In genomic region chr1:40755052-40755451, GRCh38 we compare ENCODE assay signal across 18 cellular contexts. TPM values are rescaled to one million over a fixed set of nuclear protein-coding genes. Genes with fewer than 3 reads are reported as not detected.
DNase-seq lines count a peak whose midpoint lies in the region; ATAC-seq and TF ChIP-seq lines count a peak whose summit lies in the region.
"Had no signal": no experiment of that assay in that cellular context is flagged by ENCODE, and none has a peak within 500 bp of the region (broad histone marks: within the 10 kb centered on the region; RNA-seq: fewer than 3 reads in every experiment).

No MANE protein-coding gene starts in this region.

- H3K9me3 ChIP-seq in RWPE2 (ENCODE audit: severe bottlenecking) = no peaks in the 10 kb centered on the region
- H3K9me3 ChIP-seq in gastrocnemius medialis = no peaks in the 10 kb centered on the region
- H3K9me3 ChIP-seq: colonic mucosa, upper lobe of left lung had no signal

- H3K27ac ChIP-seq in RWPE2 (ENCODE audit: poor library complexity, severe bottlenecking) = no peak overlapping the region
- H3K27ac ChIP-seq in dorsolateral prefrontal cortex = peak overlapping the region in 41 of 59 donors; percentile 1 to 80 (median 44)
- H3K27ac ChIP-seq in gastrocnemius medialis = peak overlapping the region; percentile 54 to 84 (median 68)
- H3K27ac ChIP-seq: C4-2B, colonic mucosa, foreskin keratinocyte had no signal

- H3K27me3 ChIP-seq in RWPE2 (ENCODE audit: insufficient read depth, poor library complexity, severe bottlenecking) = no peaks in the 10 kb centered on the region
- no peaks in the 10 kb centered on the region for H3K27me3 ChIP-seq in dorsolateral prefrontal cortex
- no peaks in the 10 kb centered on the region for H3K27me3 ChIP-seq in gastrocnemius medialis
- H3K27me3 ChIP-seq: colonic mucosa, foreskin keratinocyte, upper lobe of left lung had no signal

- TF ChIP-seq POLR2A in gastrocnemius medialis (IDR thresholded peaks at IDR 0.05) = no peak

- TF ChIP-seq CTCF in RWPE2 (IDR thresholded peaks at IDR 0.05; ENCODE audit: poor library complexity, severe bottlenecking) (no peak), dorsolateral prefrontal cortex (IDR thresholded peaks at IDR 0.05 in 54 of 56, conservative IDR thresholded peaks at IDR 0.05 in 2 of 56; ENCODE audit: low read depth in 1 of 56, partially characterized antibody in 56 of 56) (no peak), gastrocnemius medialis (IDR thresholded peaks at IDR 0.05 in 4 of 5, conservative IDR thresholded peaks at IDR 0.05 in 1 of 5) (no peak)

- H3K4me3 ChIP-seq in RWPE2 (ENCODE audit: severe bottlenecking) (no peak overlapping the region), dorsolateral prefrontal cortex (no peak overlapping the region), gastrocnemius medialis (no peak overlapping the region)
- H3K4me3 ChIP-seq: colonic mucosa, upper lobe of left lung had no signal

- intact Hi-C loops in dorsolateral prefrontal cortex (cut with DNase I) = no loop called here
- intact Hi-C loops in gastrocnemius medialis (cut with DNase I; ENCODE audit: low total_unique reads) = no loop called here

- DNase-seq in RWPE2 (ENCODE audit: low spot score) (no peak), dorsolateral prefrontal cortex (no peak), left lobe of liver (ENCODE audit: low spot score) (peak; percentile 85), gastrocnemius medialis (peak; percentile 17 to 40), NCI-H1105 (lab: John Stamatoyannopoulos, UW) (no peak)
- no peak for DNase-seq in activated CD4-positive, alpha-beta T cell treated with anti-CD3 and anti-CD28 coated beads, Interleukin-2, amount 50 U/mL, for 1 hour
- DNase-seq: activated CD4-positive, CD25-positive, alpha-beta regulatory T cell; colonic mucosa; foreskin keratinocyte; NCI-H345; OCI-M1; stimulated activated CD4-positive, alpha-beta T cell treated with anti-CD3 and anti-CD28 coated beads, Interleukin-2, amount 100 ng/mL, for 48 hours; SW 1271; upper lobe of left lung had no signal

- peak; percentile 44; the same call in 1 of the 3 replicates for ATAC-seq in RWPE2 (ENCODE audit: low read depth)
- peak; percentile 67 for ATAC-seq in left lobe of liver
- ATAC-seq in gastrocnemius medialis = peak in 1 of 2 donors; percentile 74
- no peak for ATAC-seq in GM21529 (IDR thresholded peaks at IDR 0.05; ENCODE audit: unreplicated experiment)
- ATAC-seq in GM18519 (IDR thresholded peaks at IDR 0.05; ENCODE audit: low FRiP score, unreplicated experiment) = no peak
- ATAC-seq: foreskin keratinocyte had no signal

- H3K4me1 ChIP-seq in RWPE2 (ENCODE audit: insufficient read depth, poor library complexity, severe bottlenecking) = peaks cover 13% of the 10 kb centered on the region
- peaks cover 31 to 50% of the 10 kb centered on the region in 2 donors for H3K4me1 ChIP-seq in gastrocnemius medialis
- H3K4me1 ChIP-seq: colonic mucosa had no signal

- in situ Hi-C loops in gastrocnemius medialis (cut with MboI; ENCODE audit: low sequenced_read_pairs in 4 of 4) = no loop called here

- peaks cover 87% of the 10 kb centered on the region for H3K36me3 ChIP-seq in RWPE2 (ENCODE audit: low read depth)
- peaks cover 0 to 49% of the 10 kb centered on the region in 2 donors for H3K36me3 ChIP-seq in gastrocnemius medialis

RNA-seq across cellular contexts. Expression of gene KCNQ4, which starts 28.5 kb away (rescaled TPM):
- 10 to 100 TPM in 10 of 120 experiments, 1 to 10 TPM in 110; 2.1 to 12.7 (median 6.9) TPM for total RNA-seq in dorsolateral prefrontal cortex
- total RNA-seq in left lobe of liver = 0.20 TPM
- total RNA-seq in gastrocnemius medialis = 1 to 10 TPM; 2.9 to 8.2 (median 3.5) TPM
- total RNA-seq: foreskin keratinocyte, pulmonary artery endothelial cell had no signal

Comparison
In these comparisons a context has a peak if more than half of its experiments do, and no peak if none do; other contexts are left out.
1. ATAC-seq: peak in RWPE2 (single experiment) and left lobe of liver (single experiment); none in GM21529 (single experiment) and GM18519 (single experiment).
2. DNase-seq: peak in left lobe of liver (single experiment) and gastrocnemius medialis (2 of 2); none in RWPE2 (single experiment), dorsolateral prefrontal cortex (0 of 10), NCI-H1105 (single experiment) and activated CD4-positive, alpha-beta T cell treated with anti-CD3 and anti-CD28 coated beads, Interleukin-2, amount 50 U/mL, for 1 hour (single experiment).